8 cellular contexts compared by ENCODE assay signal in genomic region chr14:103629503-103630121, GRCh38. TPM values are rescaled to one million over a fixed set of nuclear protein-coding genes. Genes with fewer than 3 reads are reported as not detected.
A peak's percentile ranks its signal among the peaks of the same experiment; 100 is the strongest.
DNase-seq lines count a peak whose midpoint lies in the region; ATAC-seq and TF ChIP-seq lines count a peak whose summit lies in the region.

No MANE protein-coding gene starts in this region.

- H3K9me3 Mint-ChIP-seq in CD8-positive, alpha-beta T cell, result no peaks in the 10 kb centered on the region
- H3K9me3 Mint-ChIP-seq in activated CD4-positive, alpha-beta memory T cell treated with anti-CD3 and anti-CD28 coated beads, Interleukin-2, amount 10 ng/mL, durations not matched to agents 7 days and 5 days, result no peaks in the 10 kb centered on the region

- in situ Hi-C loops in IMR-90 (cut with MboI; ENCODE audit: low sequenced_read_pairs), result no loop called here

- no peak overlapping the region for H2BK20ac ChIP-seq in IMR-90 (ENCODE audit: low read depth, low read length)

- peak overlapping the region; percentile 87 for H3K4me3 Mint-ChIP-seq in CD8-positive, alpha-beta T cell
- H3K4me3 Mint-ChIP-seq in activated CD4-positive, alpha-beta memory T cell treated with anti-CD3 and anti-CD28 coated beads, Interleukin-2, amount 10 ng/mL, durations not matched to agents 7 days and 5 days, result peak overlapping the region; percentile 88

- ATAC-seq in CD8-positive, alpha-beta T cell, result peak; percentile 30
- peak; percentile 25 for ATAC-seq in GM19455 (IDR thresholded peaks at IDR 0.05; ENCODE audit: unreplicated experiment)
- peak; percentile 27 for ATAC-seq in IMR-90 (ENCODE audit: low read depth)

- H4K91ac ChIP-seq in IMR-90 (ENCODE audit: insufficient read depth, low read depth, low read length), result peak overlapping the region; percentile 73; the same call in 1 of the 2 replicates

- DNase-seq in CD8-positive, alpha-beta T cell, result peak in 6 of 7 experiments; percentile 14 to 67 (median 28)
- DNase-seq in IMR-90 (no peak), epithelial cell of esophagus (ENCODE audit: low read depth) (peak; percentile 27), mucosa of gallbladder (ENCODE audit: low spot score) (peak; percentile 36), HPDE6-E6E7 (ENCODE audit: extremely low spot score) (no peak)
- DNase-seq in activated CD4-positive, alpha-beta memory T cell treated with anti-CD3 and anti-CD28 coated beads, Interleukin-2, amount 10 ng/mL, durations not matched to agents 7 days and 5 days, result peak; percentile 65

- peaks cover 12% of the 10 kb centered on the region for H3K36me3 Mint-ChIP-seq in CD8-positive, alpha-beta T cell
- peaks cover 16% of the 10 kb centered on the region for H3K36me3 Mint-ChIP-seq in activated CD4-positive, alpha-beta memory T cell treated with anti-CD3 and anti-CD28 coated beads, Interleukin-2, amount 10 ng/mL, durations not matched to agents 7 days and 5 days (ENCODE audit: low read depth)

- H3K36me3 ChIP-seq in CD8-positive, alpha-beta T cell (ENCODE audit: insufficient read depth, low read length), result no peaks in the 10 kb centered on the region
- H3K36me3 ChIP-seq in IMR-90 (ENCODE audit: control insufficient read depth, insufficient read depth, low read length) (peaks cover 5% of the 10 kb centered on the region; the same call in 1 of the 2 replicates), subcutaneous abdominal adipose tissue (ENCODE audit: control insufficient read depth in 5 of 5, insufficient read depth in 5 of 5, low read length in 5 of 5) (peaks cover 0 to 6% (median 4%) of the 10 kb centered on the region in 5 donors)

- peak overlapping the region; percentile 91 for H3K4me2 ChIP-seq in IMR-90 (ENCODE audit: low read depth, low read length)

- H3K27me3 ChIP-seq in CD8-positive, alpha-beta T cell (ENCODE audit: insufficient read depth, low read length), result no peaks in the 10 kb centered on the region
- H3K27me3 ChIP-seq in IMR-90 (ENCODE audit: control insufficient read depth, insufficient read depth, low read length) (no peaks in the 10 kb centered on the region), subcutaneous abdominal adipose tissue (ENCODE audit: control insufficient read depth in 5 of 5, insufficient read depth in 4 of 5, low read length in 5 of 5) (no peaks in the 10 kb centered on the region)

- peaks cover 48% of the 10 kb centered on the region for H3K4me1 Mint-ChIP-seq in CD8-positive, alpha-beta T cell (ENCODE audit: low read depth)
- H3K4me1 Mint-ChIP-seq in activated CD4-positive, alpha-beta memory T cell treated with anti-CD3 and anti-CD28 coated beads, Interleukin-2, amount 10 ng/mL, durations not matched to agents 7 days and 5 days, result peaks cover 49% of the 10 kb centered on the region

- H3K4ac ChIP-seq in IMR-90 (ENCODE audit: low read depth, low read length), result peak overlapping the region; percentile 91

- H4K20me1 ChIP-seq in IMR-90 (ENCODE audit: insufficient read depth, low read length), result peaks cover 46% of the 10 kb centered on the region

- peak overlapping the region; percentile 67; the same call in 1 of the 2 replicates for H2AK5ac ChIP-seq in IMR-90 (ENCODE audit: low read depth, low read length)

- H3K14ac ChIP-seq in IMR-90 (replicated peaks; ENCODE audit: low read depth, low read length), result peak overlapping the region; percentile 82

- CTCF ChIA-PET in CD8-positive, alpha-beta T cell (lab: Charles Lee), result no interaction called here
- CTCF ChIA-PET in IMR-90 (lab: Yijun Ruan, JAX), result no interaction called here
- CTCF ChIA-PET in activated CD4-positive, alpha-beta memory T cell treated with anti-CD3 and anti-CD28 coated beads, Interleukin-2, amount 10 ng/mL, durations not matched to agents 7 days and 5 days (lab: Charles Lee), result interaction anchor here (2.0 kb wide), 1 partner anchor 22 kb away, joined by 4 read pairs; no protein-coding TSS in a partner anchor

- TF ChIP-seq POLR2A in IMR-90 (IDR thresholded peaks at IDR 0.05; ENCODE audit: low read depth, low read length), result no peak

- WGBS in IMR-90 (ENCODE audit: extremely low coverage in 2 of 2, insufficient read length in 1 of 2), 2 experiments, result 0% methylated on average over 32 of the region's 71 CpGs; no CpG with 5 or more reads in 1 of the 2 experiments

- peak overlapping the region; percentile 100 for H2AFZ ChIP-seq in IMR-90 (replicated peaks; ENCODE audit: low read length, poor library complexity)

- peaks cover 0 to 33% of the 10 kb centered on the region in 2 experiments; a peak in 2 of 4 replicates for H3K79me1 ChIP-seq in IMR-90 (ENCODE audit: low read depth in 1 of 2, low read length in 2 of 2)

- no peaks in the 10 kb centered on the region for H3K27me3 Mint-ChIP-seq in CD8-positive, alpha-beta T cell (ENCODE audit: low read depth)
- H3K27me3 Mint-ChIP-seq in activated CD4-positive, alpha-beta memory T cell treated with anti-CD3 and anti-CD28 coated beads, Interleukin-2, amount 10 ng/mL, durations not matched to agents 7 days and 5 days, result no peaks in the 10 kb centered on the region

- H3K56ac ChIP-seq in IMR-90 (ENCODE audit: extremely low read depth, insufficient read depth, low read length), result peak overlapping the region; percentile 62

- peak overlapping the region; percentile 94 for H2AK9ac ChIP-seq in IMR-90 (replicated peaks; ENCODE audit: low read depth, low read length, poor library complexity)

- BruUV-seq in IMR-90 (replicated peaks; lab: Mats Ljungman, UMichigan), result no TSS peak

- H3K9me1 ChIP-seq in IMR-90 (ENCODE audit: insufficient read depth, low read length), result peaks cover 17% of the 10 kb centered on the region

- dilution Hi-C loops in IMR-90 (cut with HindIII; ENCODE audit: low sequenced_read_pairs, unreplicated experiment), result no loop called here

- POLR2A ChIA-PET in CD8-positive, alpha-beta T cell (lab: Charles Lee), result interaction anchor here (0.5 to 1.6 kb wide), 2 partner anchors 35 to 86 kb away, joined by 3 to 4 read pairs; partner anchors contain the start of gene ZFYVE21
- POLR2A ChIA-PET in IMR-90 (lab: Charles Lee; ENCODE audit: unreplicated experiment), result no interaction called here
- POLR2A ChIA-PET in activated CD4-positive, alpha-beta memory T cell treated with anti-CD3 and anti-CD28 coated beads, Interleukin-2, amount 10 ng/mL, durations not matched to agents 7 days and 5 days (lab: Charles Lee), result interaction anchor here (0.8 to 4.3 kb wide), 10 partner anchors 9 to 100 kb away, joined by 3 to 26 read pairs (median 4); partner anchors contain the start of genes BAG5, XRCC3 and ZFYVE21

- peak overlapping the region; percentile 87 for H3K27ac ChIP-seq in CD8-positive, alpha-beta T cell (ENCODE audit: low read depth, low read length)
- peak overlapping the region; percentile 96 for H3K27ac ChIP-seq in IMR-90 (ENCODE audit: insufficient read depth, low read length)
- peak overlapping the region; percentile 98 for H3K27ac ChIP-seq in subcutaneous abdominal adipose tissue (ENCODE audit: low read depth, low read length)

- H4K8ac ChIP-seq in IMR-90 (ENCODE audit: low read depth in 2 of 2, low read length in 2 of 2), result peak overlapping the region; percentile 75 to 99

- peak overlapping the region; percentile 54 for H3K23ac ChIP-seq in IMR-90 (ENCODE audit: low read depth, low read length)

- H2BK5ac ChIP-seq in IMR-90 (ENCODE audit: low read depth, low read length, poor library complexity, severe bottlenecking), result peak overlapping the region; percentile 93

- TF ChIP-seq RAD21 in IMR-90 (IDR thresholded peaks at IDR 0.05; ENCODE audit: low read length), result no peak

- H3K9me3 ChIP-seq in CD8-positive, alpha-beta T cell (ENCODE audit: low read length), result no peaks in the 10 kb centered on the region
- no peaks in the 10 kb centered on the region for H3K9me3 ChIP-seq in IMR-90 (ENCODE audit: control insufficient read depth, insufficient read depth, low read length)
- no peaks in the 10 kb centered on the region for H3K9me3 ChIP-seq in subcutaneous abdominal adipose tissue (ENCODE audit: control insufficient read depth in 5 of 5, low read length in 5 of 5)

- H3K4me1 ChIP-seq in CD8-positive, alpha-beta T cell (ENCODE audit: insufficient read depth, low read length), result peaks cover 34% of the 10 kb centered on the region
- H3K4me1 ChIP-seq in IMR-90 (ENCODE audit: control insufficient read depth, insufficient read depth, low read length) (peaks cover 18% of the 10 kb centered on the region), subcutaneous abdominal adipose tissue (ENCODE audit: control insufficient read depth in 5 of 5, insufficient read depth in 5 of 5, low read length in 5 of 5) (peaks cover 5 to 55% (median 43%) of the 10 kb centered on the region in 5 donors)

- peak overlapping the region; percentile 98 for H3K4me3 ChIP-seq in CD8-positive, alpha-beta T cell (ENCODE audit: low read depth, low read length)
- H3K4me3 ChIP-seq in IMR-90 (ENCODE audit: insufficient read depth, low read depth, low read length) (peak overlapping the region; percentile 97), epithelial cell of esophagus (ENCODE audit: low read length) (peak overlapping the region; percentile 77), subcutaneous abdominal adipose tissue (ENCODE audit: low read depth in 1 of 5, low read length in 5 of 5) (peak overlapping the region; percentile 75 to 92 (median 87))

- no peak overlapping the region for H2BK15ac ChIP-seq in IMR-90 (ENCODE audit: low read depth, low read length)

- H3K27ac Mint-ChIP-seq in CD8-positive, alpha-beta T cell, result peak overlapping the region; percentile 85
- peak overlapping the region; percentile 73 for H3K27ac Mint-ChIP-seq in activated CD4-positive, alpha-beta memory T cell treated with anti-CD3 and anti-CD28 coated beads, Interleukin-2, amount 10 ng/mL, durations not matched to agents 7 days and 5 days

- no peak for TF ChIP-seq CTCF in CD8-positive, alpha-beta T cell (IDR thresholded peaks at IDR 0.05)
- no peak for TF ChIP-seq CTCF in IMR-90 (conservative IDR thresholded peaks at IDR 0.05; ENCODE audit: low read depth, low read length)
- no peak for TF ChIP-seq CTCF in epithelial cell of esophagus (IDR thresholded peaks at IDR 0.05; ENCODE audit: insufficient read depth, low read depth, low read length, missing control alignments)

- no peak overlapping the region; the same call in 1 of the 2 replicates for H4K5ac ChIP-seq in IMR-90 (ENCODE audit: low read depth, low read length)

- H2BK120ac ChIP-seq in IMR-90 (ENCODE audit: low read depth, low read length), result peak overlapping the region; percentile 51; the same call in 1 of the 2 replicates

- H3K9ac ChIP-seq in IMR-90 (ENCODE audit: low read depth, low read length) (peak overlapping the region; percentile 97), subcutaneous abdominal adipose tissue (ENCODE audit: low read length in 5 of 5) (peak overlapping the region; percentile 59 to 94 (median 89))

- H3K18ac ChIP-seq in IMR-90 (ENCODE audit: low read depth, low read length), result peak overlapping the region; percentile 20; the same call in 1 of the 2 replicates

- intact Hi-C loops in CD8-positive, alpha-beta T cell (cut with DNase I, micrococcal nuclease), result loop anchor here (1.0 to 10.0 kb wide), 10 partner anchors 22 to 297 kb away; partner anchors contain the start of genes XRCC3 (in 2 of the 2), ZFYVE21 (in 2 of the 2), BAG5 (in 1 of the 2) and COA8 (in 1 of the 2)
- intact Hi-C loops in IMR-90 (cut with micrococcal nuclease), result loop anchor here (2.0 kb wide), 1 partner anchor 33 kb away; no protein-coding TSS in a partner anchor

RNA-seq across cellular contexts. Expression of gene KLC1, which starts 0.6 kb away (rescaled TPM):
- total RNA-seq in CD8-positive, alpha-beta T cell, result 100 to 1,000 TPM; 119 to 130 TPM
- 101 and 139 TPM in 2 replicates for total RNA-seq in IMR-90 (2012; rRNA removed)
- polyA plus RNA-seq in IMR-90 (2012; rRNA removed), result 155 and 157 TPM in 2 replicates
- polyA plus RNA-seq in IMR-90 (2012; cell fraction: cytosol; rRNA removed), result 202 and 321 TPM in 2 replicates
- polyA plus RNA-seq in IMR-90 (2012; cell fraction: nucleus; rRNA removed; ENCODE audit: low replicate concordance), result 401 and 574 TPM in 2 replicates
- total RNA-seq in activated CD4-positive, alpha-beta memory T cell treated with anti-CD3 and anti-CD28 coated beads, Interleukin-2, amount 10 ng/mL, durations not matched to agents 7 days and 5 days, result 100 to 1,000 TPM; 152 to 160 TPM
- total RNA-seq in mucosa of gallbladder, result 171 TPM

Comparison
In these comparisons a context has a peak if more than half of its experiments do, and no peak if none do; other contexts are left out.
1. DNase-seq: peak in CD8-positive, alpha-beta T cell (6 of 7), activated CD4-positive, alpha-beta memory T cell treated with anti-CD3 and anti-CD28 coated beads, Interleukin-2, amount 10 ng/mL, durations not matched to agents 7 days and 5 days (single experiment), epithelial cell of esophagus (single experiment) and mucosa of gallbladder (single experiment); none in IMR-90 (single experiment) and HPDE6-E6E7 (single experiment).
2. Peak in every context shown above with its lines, with median percentiles within 50 percentile points of each other: ATAC-seq, H3K27ac ChIP-seq and H3K4me3 ChIP-seq.